1 cellular context compared by ENCODE assay signal in genomic region chr19:4399871-4400768, GRCh38.
TF ChIP-seq lines count a peak whose summit lies in the region.

SH3GL1 (minus strand) TSS chr19:4400547; CDS start chr19:4400368, 179 bp downstream.

TF ChIP-seq in HepG2, 621 proteins besides CTCF, POLR2A, EP300 and RAD21 (continued from another document and continues in another):
- TF ChIP-seq, protein P1, sequence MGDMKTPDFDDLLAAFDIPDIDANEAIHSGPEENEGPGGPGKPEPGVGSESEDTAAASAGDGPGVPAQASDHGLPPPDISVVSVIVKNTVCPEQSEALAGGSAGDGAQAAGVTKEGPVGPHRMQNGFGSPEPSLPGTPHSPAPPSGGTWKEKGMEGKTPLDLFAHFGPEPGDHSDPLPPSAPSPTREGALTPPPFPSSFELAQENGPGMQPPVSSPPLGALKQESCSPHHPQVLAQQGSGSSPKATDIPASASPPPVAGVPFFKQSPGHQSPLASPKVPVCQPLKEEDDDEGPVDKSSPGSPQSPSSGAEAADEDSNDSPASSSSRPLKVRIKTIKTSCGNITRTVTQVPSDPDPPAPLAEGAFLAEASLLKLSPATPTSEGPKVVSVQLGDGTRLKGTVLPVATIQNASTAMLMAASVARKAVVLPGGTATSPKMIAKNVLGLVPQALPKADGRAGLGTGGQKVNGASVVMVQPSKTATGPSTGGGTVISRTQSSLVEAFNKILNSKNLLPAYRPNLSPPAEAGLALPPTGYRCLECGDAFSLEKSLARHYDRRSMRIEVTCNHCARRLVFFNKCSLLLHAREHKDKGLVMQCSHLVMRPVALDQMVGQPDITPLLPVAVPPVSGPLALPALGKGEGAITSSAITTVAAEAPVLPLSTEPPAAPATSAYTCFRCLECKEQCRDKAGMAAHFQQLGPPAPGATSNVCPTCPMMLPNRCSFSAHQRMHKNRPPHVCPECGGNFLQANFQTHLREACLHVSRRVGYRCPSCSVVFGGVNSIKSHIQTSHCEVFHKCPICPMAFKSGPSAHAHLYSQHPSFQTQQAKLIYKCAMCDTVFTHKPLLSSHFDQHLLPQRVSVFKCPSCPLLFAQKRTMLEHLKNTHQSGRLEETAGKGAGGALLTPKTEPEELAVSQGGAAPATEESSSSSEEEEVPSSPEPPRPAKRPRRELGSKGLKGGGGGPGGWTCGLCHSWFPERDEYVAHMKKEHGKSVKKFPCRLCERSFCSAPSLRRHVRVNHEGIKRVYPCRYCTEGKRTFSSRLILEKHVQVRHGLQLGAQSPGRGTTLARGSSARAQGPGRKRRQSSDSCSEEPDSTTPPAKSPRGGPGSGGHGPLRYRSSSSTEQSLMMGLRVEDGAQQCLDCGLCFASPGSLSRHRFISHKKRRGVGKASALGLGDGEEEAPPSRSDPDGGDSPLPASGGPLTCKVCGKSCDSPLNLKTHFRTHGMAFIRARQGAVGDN (CRISPR knock-in tag; IDR thresholded peaks at IDR 0.05): peak; percentile 73
- TF ChIP-seq ZNF589 (CRISPR knock-in tag; conservative IDR thresholded peaks at IDR 0.05) (peak; percentile 79; the same call in 1 of the 2 replicates), CHD2 (IDR thresholded peaks at IDR 0.05; ENCODE audit: low read depth, low read length) (peak; percentile 66; the same call in 1 of the 2 replicates), ZBED4 (CRISPR knock-in tag; IDR thresholded peaks at IDR 0.05; ENCODE audit: borderline replicate concordance) (no peak), PRDM10 (CRISPR knock-in tag; IDR thresholded peaks at IDR 0.05; ENCODE audit: low read depth) (peak; percentile 62; the same call in 1 of the 2 replicates), ZNF567 (CRISPR knock-in tag; IDR thresholded peaks at IDR 0.05; ENCODE audit: borderline replicate concordance) (0 out of 2 replicates have a peak, but pooled peaks have one; percentile 37), FOSL1 (CRISPR knock-in tag; IDR thresholded peaks at IDR 0.05; ENCODE audit: borderline replicate concordance) (no peak), FOXK1 (CRISPR knock-in tag; IDR thresholded peaks at IDR 0.05; ENCODE audit: borderline replicate concordance, low read depth) (peak; percentile 69; the same call in 1 of the 2 replicates), TGIF2 (CRISPR knock-in tag; IDR thresholded peaks at IDR 0.05) (peak; percentile 76), CCDC6 (CRISPR knock-in tag; IDR thresholded peaks at IDR 0.05) (peak; percentile 89; the same call in 1 of the 2 replicates), ERF (CRISPR knock-in tag; IDR thresholded peaks at IDR 0.05) (peak; percentile 85), ZNF549 (CRISPR knock-in tag; IDR thresholded peaks at IDR 0.05) (no peak), ARNT2 (CRISPR knock-in tag; IDR thresholded peaks at IDR 0.05; ENCODE audit: low read depth) (peak; percentile 74; the same call in 1 of the 2 replicates), JUND (CRISPR knock-in tag; IDR thresholded peaks at IDR 0.05) (0 out of 2 replicates have a peak, but pooled peaks have one; percentile 24), ZFP1 (CRISPR knock-in tag; IDR thresholded peaks at IDR 0.05) (peak; percentile 59; the same call in 1 of the 2 replicates), CREB1 (IDR thresholded peaks at IDR 0.05) (peak; percentile 59; the same call in 1 of the 2 replicates), CREB1 (CRISPR knock-in tag; IDR thresholded peaks at IDR 0.05) (peak; percentile 32; the same call in 1 of the 2 replicates), HNF4G (IDR thresholded peaks at IDR 0.05; ENCODE audit: borderline replicate concordance, low read depth, low read length) (no peak), HNF4G (CRISPR knock-in tag; IDR thresholded peaks at IDR 0.05; ENCODE audit: borderline replicate concordance, low read depth) (0 out of 2 replicates have a peak, but pooled peaks have one; percentile 11), ZNF550 (CRISPR knock-in tag; IDR thresholded peaks at IDR 0.05; ENCODE audit: borderline replicate concordance) (no peak), KLF12 (CRISPR knock-in tag; IDR thresholded peaks at IDR 0.05; ENCODE audit: borderline replicate concordance) (0 out of 2 replicates have a peak, but pooled peaks have one; percentile 44), ZNF672 (CRISPR knock-in tag; IDR thresholded peaks at IDR 0.05) (0 out of 2 replicates have a peak, but pooled peaks have one; percentile 8), MIER3 (CRISPR knock-in tag; IDR thresholded peaks at IDR 0.05; ENCODE audit: borderline replicate concordance) (peak; percentile 86; the same call in 1 of the 2 replicates), ZNF350 (CRISPR knock-in tag; IDR thresholded peaks at IDR 0.05; ENCODE audit: borderline replicate concordance, low read depth) (peak; percentile 47; the same call in 1 of the 2 replicates), ZNF205 (CRISPR knock-in tag; IDR thresholded peaks at IDR 0.05) (no peak; the same call in 1 of the 2 replicates), ZFP91 (CRISPR knock-in tag; IDR thresholded peaks at IDR 0.05; ENCODE audit: borderline replicate concordance) (no peak; the same call in 1 of the 2 replicates), ZNF563 (CRISPR knock-in tag; IDR thresholded peaks at IDR 0.05) (peak; percentile 58; the same call in 1 of the 2 replicates), ZNF24 (IDR thresholded peaks at IDR 0.05) (0 out of 2 replicates have a peak, but pooled peaks have one; percentile 25), SMC3 (IDR thresholded peaks at IDR 0.05; ENCODE audit: low read length) (peak; percentile 38; the same call in 1 of the 2 replicates), TOPORS (CRISPR knock-in tag; IDR thresholded peaks at IDR 0.05) (no peak), SIN3A (IDR thresholded peaks at IDR 0.05; ENCODE audit: borderline replicate concordance, low read depth, low read length) (peak; percentile 28; the same call in 1 of the 2 replicates), RBFOX2 (IDR thresholded peaks at IDR 0.05; ENCODE audit: low read depth, low read length) (peak; percentile 79), ZNF12 (CRISPR knock-in tag; IDR thresholded peaks at IDR 0.05) (peak; percentile 11; the same call in 1 of the 2 replicates), ZBTB38 (CRISPR knock-in tag; IDR thresholded peaks at IDR 0.05) (peak; percentile 80; the same call in 1 of the 2 replicates), MED13 (CRISPR knock-in tag; IDR thresholded peaks at IDR 0.05) (no peak)
- TF ChIP-seq, protein P2, sequence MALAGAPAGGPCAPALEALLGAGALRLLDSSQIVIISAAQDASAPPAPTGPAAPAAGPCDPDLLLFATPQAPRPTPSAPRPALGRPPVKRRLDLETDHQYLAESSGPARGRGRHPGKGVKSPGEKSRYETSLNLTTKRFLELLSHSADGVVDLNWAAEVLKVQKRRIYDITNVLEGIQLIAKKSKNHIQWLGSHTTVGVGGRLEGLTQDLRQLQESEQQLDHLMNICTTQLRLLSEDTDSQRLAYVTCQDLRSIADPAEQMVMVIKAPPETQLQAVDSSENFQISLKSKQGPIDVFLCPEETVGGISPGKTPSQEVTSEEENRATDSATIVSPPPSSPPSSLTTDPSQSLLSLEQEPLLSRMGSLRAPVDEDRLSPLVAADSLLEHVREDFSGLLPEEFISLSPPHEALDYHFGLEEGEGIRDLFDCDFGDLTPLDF (CRISPR knock-in tag; IDR thresholded peaks at IDR 0.05): 0 out of 2 replicates have a peak, but pooled peaks have one; percentile 18
- TF ChIP-seq, protein P3, sequence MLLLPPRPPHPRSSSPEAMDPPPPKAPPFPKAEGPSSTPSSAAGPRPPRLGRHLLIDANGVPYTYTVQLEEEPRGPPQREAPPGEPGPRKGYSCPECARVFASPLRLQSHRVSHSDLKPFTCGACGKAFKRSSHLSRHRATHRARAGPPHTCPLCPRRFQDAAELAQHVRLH (CRISPR knock-in tag; IDR thresholded peaks at IDR 0.05; ENCODE audit: borderline replicate concordance, low read depth): 0 out of 2 replicates have a peak, but pooled peaks have one; percentile 77
- TF ChIP-seq, protein P4, sequence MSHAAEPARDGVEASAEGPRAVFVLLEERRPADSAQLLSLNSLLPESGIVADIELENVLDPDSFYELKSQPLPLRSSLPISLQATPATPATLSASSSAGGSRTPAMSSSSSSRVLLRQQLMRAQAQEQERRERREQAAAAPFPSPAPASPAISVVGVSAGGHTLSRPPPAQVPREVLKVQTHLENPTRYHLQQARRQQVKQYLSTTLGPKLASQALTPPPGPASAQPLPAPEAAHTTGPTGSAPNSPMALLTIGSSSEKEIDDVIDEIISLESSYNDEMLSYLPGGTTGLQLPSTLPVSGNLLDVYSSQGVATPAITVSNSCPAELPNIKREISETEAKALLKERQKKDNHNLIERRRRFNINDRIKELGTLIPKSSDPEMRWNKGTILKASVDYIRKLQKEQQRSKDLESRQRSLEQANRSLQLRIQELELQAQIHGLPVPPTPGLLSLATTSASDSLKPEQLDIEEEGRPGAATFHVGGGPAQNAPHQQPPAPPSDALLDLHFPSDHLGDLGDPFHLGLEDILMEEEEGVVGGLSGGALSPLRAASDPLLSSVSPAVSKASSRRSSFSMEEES (CRISPR knock-in tag; IDR thresholded peaks at IDR 0.05): 0 out of 2 replicates have a peak, but pooled peaks have one; percentile 55
- TF ChIP-seq, protein P5, sequence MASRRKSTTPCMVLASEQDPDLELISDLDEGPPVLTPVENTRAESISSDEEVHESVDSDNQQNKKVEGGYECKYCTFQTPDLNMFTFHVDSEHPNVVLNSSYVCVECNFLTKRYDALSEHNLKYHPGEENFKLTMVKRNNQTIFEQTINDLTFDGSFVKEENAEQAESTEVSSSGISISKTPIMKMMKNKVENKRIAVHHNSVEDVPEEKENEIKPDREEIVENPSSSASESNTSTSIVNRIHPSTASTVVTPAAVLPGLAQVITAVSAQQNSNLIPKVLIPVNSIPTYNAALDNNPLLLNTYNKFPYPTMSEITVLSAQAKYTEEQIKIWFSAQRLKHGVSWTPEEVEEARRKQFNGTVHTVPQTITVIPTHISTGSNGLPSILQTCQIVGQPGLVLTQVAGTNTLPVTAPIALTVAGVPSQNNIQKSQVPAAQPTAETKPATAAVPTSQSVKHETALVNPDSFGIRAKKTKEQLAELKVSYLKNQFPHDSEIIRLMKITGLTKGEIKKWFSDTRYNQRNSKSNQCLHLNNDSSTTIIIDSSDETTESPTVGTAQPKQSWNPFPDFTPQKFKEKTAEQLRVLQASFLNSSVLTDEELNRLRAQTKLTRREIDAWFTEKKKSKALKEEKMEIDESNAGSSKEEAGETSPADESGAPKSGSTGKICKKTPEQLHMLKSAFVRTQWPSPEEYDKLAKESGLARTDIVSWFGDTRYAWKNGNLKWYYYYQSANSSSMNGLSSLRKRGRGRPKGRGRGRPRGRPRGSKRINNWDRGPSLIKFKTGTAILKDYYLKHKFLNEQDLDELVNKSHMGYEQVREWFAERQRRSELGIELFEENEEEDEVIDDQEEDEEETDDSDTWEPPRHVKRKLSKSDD (CRISPR knock-in tag; IDR thresholded peaks at IDR 0.05; ENCODE audit: low read depth): peak; percentile 55; the same call in 1 of the 2 replicates
